Comparison of ENCODE assay signal across 1 cellular context in genomic region chr2:216571909-216572513, GRCh38.
TF ChIP-seq lines count a peak whose summit lies in the region.

No MANE protein-coding gene starts in this region.

TF ChIP-seq in HepG2, 621 proteins besides CTCF, POLR2A, EP300 and RAD21 (continued from another document and continues in another):
- no peak for TF ChIP-seq POLR2AphosphoS2 (IDR thresholded peaks at IDR 0.05; ENCODE audit: low read depth, low read length)
- TF ChIP-seq ZNF841 (CRISPR knock-in tag; IDR thresholded peaks at IDR 0.05; ENCODE audit: borderline replicate concordance) = no peak
- TF ChIP-seq ZNF547 (CRISPR knock-in tag; IDR thresholded peaks at IDR 0.05) = no peak
- no peak for TF ChIP-seq ZBTB8A (CRISPR knock-in tag; IDR thresholded peaks at IDR 0.05; ENCODE audit: borderline replicate concordance, low read depth)
- TF ChIP-seq HDAC1 (CRISPR knock-in tag; IDR thresholded peaks at IDR 0.05) = 0 out of 2 replicates have a peak, but pooled peaks have one; percentile 14
- TF ChIP-seq SP2 (CRISPR knock-in tag; IDR thresholded peaks at IDR 0.05) = no peak
- peak; percentile 57; the same call in 1 of the 2 replicates for TF ChIP-seq ZBTB7B (CRISPR knock-in tag; IDR thresholded peaks at IDR 0.05)
- no peak for TF ChIP-seq ARID3A (IDR thresholded peaks at IDR 0.05; ENCODE audit: low read depth, low read length)
- no peak for TF ChIP-seq ZNF12 (CRISPR knock-in tag; IDR thresholded peaks at IDR 0.05)
- peak; percentile 1; the same call in 1 of the 2 replicates for TF ChIP-seq ARID4A (CRISPR knock-in tag; IDR thresholded peaks at IDR 0.05; ENCODE audit: borderline replicate concordance)
- TF ChIP-seq ZNF775 (CRISPR knock-in tag; IDR thresholded peaks at IDR 0.05; ENCODE audit: borderline replicate concordance) = no peak
- TF ChIP-seq FOSL1 (CRISPR knock-in tag; IDR thresholded peaks at IDR 0.05; ENCODE audit: borderline replicate concordance) = peak; percentile 86; the same call in 1 of the 2 replicates
- no peak for TF ChIP-seq HNRNPLL (IDR thresholded peaks at IDR 0.05; ENCODE audit: low read depth, low read length, poor library complexity, severe bottlenecking)
- TF ChIP-seq ZHX1 (CRISPR knock-in tag; IDR thresholded peaks at IDR 0.05; ENCODE audit: low read depth) = no peak
- 0 out of 2 replicates have a peak, but pooled peaks have one; percentile 22 for TF ChIP-seq PRDM10 (CRISPR knock-in tag; IDR thresholded peaks at IDR 0.05; ENCODE audit: low read depth)
- no peak for TF ChIP-seq ZNF772 (CRISPR knock-in tag; IDR thresholded peaks at IDR 0.05)
- no peak for TF ChIP-seq CEBPZ (IDR thresholded peaks at IDR 0.05; ENCODE audit: low read length)
- no peak for TF ChIP-seq TRIM22 (IDR thresholded peaks at IDR 0.05)
- TF ChIP-seq ZNF414 (CRISPR knock-in tag; IDR thresholded peaks at IDR 0.05) = no peak
- peak; percentile 52; the same call in 1 of the 2 replicates for TF ChIP-seq TBX2 (CRISPR knock-in tag; IDR thresholded peaks at IDR 0.05; ENCODE audit: borderline replicate concordance)
- peak; percentile 66 for TF ChIP-seq PATZ1 (CRISPR knock-in tag; IDR thresholded peaks at IDR 0.05)
- TF ChIP-seq AFF4 (CRISPR knock-in tag; IDR thresholded peaks at IDR 0.05) = no peak
- no peak for TF ChIP-seq THAP7 (CRISPR knock-in tag; IDR thresholded peaks at IDR 0.05)
- TF ChIP-seq ZNF17 (CRISPR knock-in tag; IDR thresholded peaks at IDR 0.05) = no peak
